Comparison of ENCODE assay signal across 28 cellular contexts in genomic region chr14:98826618-98827017, GRCh38.
DNase-seq lines count a peak whose midpoint lies in the region; ATAC-seq and TF ChIP-seq lines count a peak whose summit lies in the region.
"Had no signal": no experiment of that assay in that cellular context is flagged by ENCODE, and none has a peak within 500 bp of the region (broad histone marks: within the 10 kb centered on the region; RNA-seq: fewer than 3 reads in every experiment).

No MANE protein-coding gene starts in this region.

- H3K14ac ChIP-seq in neuronal stem cell (ENCODE audit: low read length), result no peak overlapping the region

- no peak overlapping the region for H3K4me3 Mint-ChIP-seq in glutamatergic neuron (ENCODE audit: unreplicated experiment)
- H3K4me3 Mint-ChIP-seq: activated CD4-positive, alpha-beta T cell treated with anti-CD3 and anti-CD28 coated beads for 36 hours; activated CD8-positive, alpha-beta T cell treated with anti-CD3 and anti-CD28 coated beads, Interleukin-2, amount 10 ng/mL, durations not matched to agents 7 days and 5 days; activated naive CD4-positive, alpha-beta T cell treated with anti-CD3 and anti-CD28 coated beads, Interleukin-2, amount 50 U/mL, for 24 hours; activated T-helper 17 cell treated with anti-CD3 and anti-CD28 coated beads, Interleukin-2, amount 50 U/mL, for 72 hours; CD14-positive monocyte; neural crest cell; stimulated activated naive B cell treated with anti-CD40 and anti-IgM and Interleukin-4, amounts not matched to agents 10 μg/mL and 1 μg/mL and 100 μg/mL, for 72 hours had no signal

- TF ChIP-seq RAD21 in Ishikawa (IDR thresholded peaks at IDR 0.05; ENCODE audit: low read depth), result no peak

- no peaks in the 10 kb centered on the region for H4K20me1 ChIP-seq in OCI-LY7 (ENCODE audit: insufficient read depth, low read length)

- H3K36me3 ChIP-seq in OCI-LY7 (ENCODE audit: insufficient read depth, low read length) (no peaks in the 10 kb centered on the region), neuronal stem cell (replicated peaks in 1 of 2; ENCODE audit: control insufficient read depth in 2 of 2, insufficient read depth in 2 of 2, low read length in 2 of 2) (no peaks in the 10 kb centered on the region)
- H3K36me3 ChIP-seq: pancreas, upper lobe of left lung had no signal

- no peak overlapping the region for H3K27ac Mint-ChIP-seq in glutamatergic neuron (ENCODE audit: unreplicated experiment)
- H3K27ac Mint-ChIP-seq: activated CD4-positive, alpha-beta T cell treated with anti-CD3 and anti-CD28 coated beads for 36 hours; activated CD8-positive, alpha-beta T cell treated with anti-CD3 and anti-CD28 coated beads, Interleukin-2, amount 10 ng/mL, durations not matched to agents 7 days and 5 days; activated naive CD4-positive, alpha-beta T cell treated with anti-CD3 and anti-CD28 coated beads, Interleukin-2, amount 50 U/mL, for 24 hours; activated T-helper 17 cell treated with anti-CD3 and anti-CD28 coated beads, Interleukin-2, amount 50 U/mL, for 72 hours; CD14-positive monocyte; stimulated activated naive B cell treated with anti-CD40 and anti-IgM and Interleukin-4, amounts not matched to agents 10 μg/mL and 1 μg/mL and 100 μg/mL, for 72 hours had no signal

- H3K9me3 ChIP-seq in OCI-LY7 (ENCODE audit: low read length), result no peaks in the 10 kb centered on the region
- no peaks in the 10 kb centered on the region for H3K9me3 ChIP-seq in neuronal stem cell (replicated peaks in 1 of 2; ENCODE audit: control insufficient read depth in 2 of 2, insufficient read depth in 1 of 2, low read depth in 1 of 2, low read length in 2 of 2)
- H3K9me3 ChIP-seq: pancreas, upper lobe of left lung had no signal

- no CpG with 5 or more reads among the region's 1 CpG for WGBS in neuronal stem cell (ENCODE audit: extremely low coverage in 2 of 2, insufficient read length in 2 of 2, insufficient replicate concordance in 1 of 2), 2 donors

- no peak for TF ChIP-seq EP300 in Ishikawa (IDR thresholded peaks at IDR 0.05; ENCODE audit: borderline replicate concordance)

- peak overlapping the region; percentile 38 for H3K9ac ChIP-seq in neuronal stem cell (ENCODE audit: low read depth, low read length, poor library complexity)

- TF ChIP-seq CTCF in OCI-LY7 (conservative IDR thresholded peaks at IDR 0.05; ENCODE audit: low read length) (no peak), glutamatergic neuron (IDR thresholded peaks at IDR 0.05; ENCODE audit: partially characterized antibody, unreplicated experiment) (no peak)

- H3K36me3 Mint-ChIP-seq in glutamatergic neuron (ENCODE audit: unreplicated experiment), result peaks cover 4% of the 10 kb centered on the region
- H3K36me3 Mint-ChIP-seq: activated naive CD4-positive, alpha-beta T cell treated with anti-CD3 and anti-CD28 coated beads, Interleukin-2, amount 50 U/mL, for 24 hours; CD14-positive monocyte; stimulated activated naive B cell treated with anti-CD40 and anti-IgM and Interleukin-4, amounts not matched to agents 10 μg/mL and 1 μg/mL and 100 μg/mL, for 72 hours had no signal

- H3K27ac ChIP-seq in OCI-LY7 (ENCODE audit: low read depth, low read length, poor library complexity, severe bottlenecking) (no peak overlapping the region), neuronal stem cell (replicated peaks; ENCODE audit: low read length) (no peak overlapping the region)
- H3K27ac ChIP-seq: 22Rv1, pancreas, upper lobe of left lung had no signal

- H3K23ac ChIP-seq in neuronal stem cell (ENCODE audit: low read depth, low read length, poor library complexity), result no peak overlapping the region

- H3K4me3 ChIP-seq in OCI-LY7 (ENCODE audit: low read depth, low read length, poor library complexity, severe bottlenecking) (no peak overlapping the region), neuronal stem cell (ENCODE audit: low read length in 2 of 2) (no peak overlapping the region)
- H3K4me3 ChIP-seq: pancreas, upper lobe of left lung had no signal

- no peaks in the 10 kb centered on the region for H3K79me2 ChIP-seq in OCI-LY7 (ENCODE audit: insufficient read depth, low read depth, low read length)

- H3K18ac ChIP-seq in neuronal stem cell (ENCODE audit: low read length), result no peak overlapping the region

- intact Hi-C loops in OCI-LY7 (cut with micrococcal nuclease; ENCODE audit: unreplicated experiment), result no loop called here

- H3K4me1 ChIP-seq in OCI-LY7 (ENCODE audit: insufficient read depth, low read length, poor library complexity, severe bottlenecking), result peaks cover 11% of the 10 kb centered on the region
- no peaks in the 10 kb centered on the region for H3K4me1 ChIP-seq in neuronal stem cell (ENCODE audit: control insufficient read depth in 2 of 2, insufficient read depth in 1 of 2, low read depth in 1 of 2, low read length in 2 of 2)
- H3K4me1 ChIP-seq: pancreas, upper lobe of left lung had no signal

- H3K4me1 Mint-ChIP-seq in glutamatergic neuron (ENCODE audit: low read depth, unreplicated experiment), result no peaks in the 10 kb centered on the region
- H3K4me1 Mint-ChIP-seq: CD14-positive monocyte; neural crest cell; stimulated activated naive B cell treated with anti-CD40 and anti-IgM and Interleukin-4, amounts not matched to agents 10 μg/mL and 1 μg/mL and 100 μg/mL, for 72 hours had no signal

- H3K27me3 Mint-ChIP-seq in glutamatergic neuron (ENCODE audit: unreplicated experiment), result no peaks in the 10 kb centered on the region
- H3K27me3 Mint-ChIP-seq: activated CD4-positive, alpha-beta T cell treated with anti-CD3 and anti-CD28 coated beads for 36 hours; activated naive CD4-positive, alpha-beta T cell treated with anti-CD3 and anti-CD28 coated beads, Interleukin-2, amount 50 U/mL, for 24 hours; activated T-helper 17 cell treated with anti-CD3 and anti-CD28 coated beads, Interleukin-2, amount 50 U/mL, for 72 hours; stimulated activated naive B cell treated with anti-CD40 and anti-IgM and Interleukin-4, amounts not matched to agents 10 μg/mL and 1 μg/mL and 100 μg/mL, for 72 hours had no signal

- POLR2A ChIA-PET in OCI-LY7 (lab: Charles Lee), result no interaction called here

- no peak overlapping the region for H2AK5ac ChIP-seq in neuronal stem cell (ENCODE audit: low read depth, low read length)

- H3K27me3 ChIP-seq in neuronal stem cell (ENCODE audit: control insufficient read depth in 3 of 3, insufficient read depth in 3 of 3, low read depth in 1 of 3, low read length in 3 of 3), result no peaks in the 10 kb centered on the region
- H3K27me3 ChIP-seq: pancreas, upper lobe of left lung had no signal

- H2AFZ ChIP-seq in OCI-LY7 (ENCODE audit: low read length), result no peak overlapping the region
- H2AFZ ChIP-seq in neuronal stem cell (ENCODE audit: low read length), result no peak overlapping the region

- H2BK12ac ChIP-seq in neuronal stem cell (ENCODE audit: low read length), result no peak overlapping the region

- no TSS peak for BruUV-seq in OCI-LY7 (replicated peaks; lab: Mats Ljungman, UMichigan)

- no peak overlapping the region for H3K4ac ChIP-seq in neuronal stem cell (ENCODE audit: low read length)

- CTCF ChIA-PET in OCI-LY7 (lab: Charles Lee; ENCODE audit: unreplicated experiment), result no interaction called here

- no peak overlapping the region for H3K4me2 ChIP-seq in OCI-LY7 (ENCODE audit: low read length)
- H3K4me2 ChIP-seq in neuronal stem cell (ENCODE audit: insufficient read depth, low read length, poor library complexity, severe bottlenecking), result no peak overlapping the region

- no peaks in the 10 kb centered on the region for H3K9me2 ChIP-seq in OCI-LY7 (ENCODE audit: insufficient read depth, low read length)

- DNase-seq in NCI-H1092 treated with DMSO at 0.1 percent for 48 hours (lab: John Stamatoyannopoulos, UW), result peak; percentile 12
- no peak for DNase-seq in NCI-H1092 (lab: John Stamatoyannopoulos, UW)
- DNase-seq in OCI-LY7 (ENCODE audit: low spot score), result peak; percentile 23
- no peak for DNase-seq in neuronal stem cell (ENCODE audit: low spot score)
- DNase-seq in DMS153 treated with DMSO at 0.1 percent for 48 hours (lab: John Stamatoyannopoulos, UW; ENCODE audit: unreplicated experiment), result no peak
- no peak for DNase-seq in glutamatergic neuron
- DNase-seq: activated CD4-positive, alpha-beta T cell treated with anti-CD3 and anti-CD28 coated beads for 36 hours; activated CD8-positive, alpha-beta T cell treated with anti-CD3 and anti-CD28 coated beads, Interleukin-2, amount 10 ng/mL, durations not matched to agents 7 days and 5 days; amniotic stem cell; EL; GOT3; Kasumi-1; mesenchymal stem cell; NCI-H187; NCI-H2227 treated with DMSO at 0.1 percent for 48 hours; NCI-H774; pancreas; retina; stimulated activated naive B cell treated with anti-CD40 and anti-IgM and Interleukin-4, amounts not matched to agents 10 μg/mL and 1 μg/mL and 100 μg/mL, for 72 hours; upper lobe of left lung had no signal

- no peaks in the 10 kb centered on the region for H3K9me3 Mint-ChIP-seq in glutamatergic neuron (ENCODE audit: unreplicated experiment)
- H3K9me3 Mint-ChIP-seq: activated naive CD4-positive, alpha-beta T cell treated with anti-CD3 and anti-CD28 coated beads, Interleukin-2, amount 50 U/mL, for 24 hours; activated T-helper 17 cell treated with anti-CD3 and anti-CD28 coated beads, Interleukin-2, amount 50 U/mL, for 72 hours; neural crest cell had no signal

- no peak overlapping the region for H2BK15ac ChIP-seq in neuronal stem cell (ENCODE audit: low read length)

- no peak for ATAC-seq in HG02678 (IDR thresholded peaks at IDR 0.05; ENCODE audit: unreplicated experiment)
- ATAC-seq: activated CD4-positive, alpha-beta T cell treated with anti-CD3 and anti-CD28 coated beads for 36 hours; activated CD8-positive, alpha-beta T cell treated with anti-CD3 and anti-CD28 coated beads, Interleukin-2, amount 10 ng/mL, durations not matched to agents 7 days and 5 days; activated T-helper 17 cell treated with anti-CD3 and anti-CD28 coated beads, Interleukin-2, amount 50 U/mL, for 72 hours; left lobe of liver; pancreas; stimulated activated naive B cell treated with anti-CD40 and anti-IgM and Interleukin-4, amounts not matched to agents 10 μg/mL and 1 μg/mL and 100 μg/mL, for 72 hours had no signal

- H2BK5ac ChIP-seq in neuronal stem cell (ENCODE audit: low read length), result no peak overlapping the region

- no peak overlapping the region for H4K8ac ChIP-seq in neuronal stem cell (ENCODE audit: low read depth, low read length)

- H2BK120ac ChIP-seq in neuronal stem cell (ENCODE audit: low read depth, low read length), result no peak overlapping the region

- H3K79me1 ChIP-seq in neuronal stem cell (ENCODE audit: low read depth, low read length), result no peaks in the 10 kb centered on the region

- H4K91ac ChIP-seq in neuronal stem cell (ENCODE audit: low read depth, low read length, poor library complexity), result no peak overlapping the region

TF ChIP-seq in Ishikawa, 13 proteins besides CTCF, POLR2A, EP300 and RAD21:
- TF ChIP-seq NFIC (IDR thresholded peaks at IDR 0.05) (peak; percentile 41; the same call in 1 of the 2 replicates), TCF12 (IDR thresholded peaks at IDR 0.05; ENCODE audit: low read depth) (no peak)

Comparison
In these comparisons a context has a peak if more than half of its experiments do, and no peak if none do; other contexts are left out.
1. DNase-seq: peak in NCI-H1092 treated with DMSO at 0.1 percent for 48 hours (single experiment) and OCI-LY7 (single experiment); none in NCI-H1092 (single experiment), neuronal stem cell (single experiment), DMS153 treated with DMSO at 0.1 percent for 48 hours (single experiment) and glutamatergic neuron (single experiment).